Comparison of ENCODE assay signal across 11 cellular contexts in genomic region chr15:28848521-28848920, GRCh38. TPM values are rescaled to one million over a fixed set of nuclear protein-coding genes. Genes with fewer than 3 reads are reported as not detected.
A peak's percentile ranks its signal among the peaks of the same experiment; 100 is the strongest.
DNase-seq lines count a peak whose midpoint lies in the region; ATAC-seq and TF ChIP-seq lines count a peak whose summit lies in the region.
"Not testable (repeated sequence)": the region's sequence is repeated elsewhere in the genome, so short reads cannot be mapped to it uniquely, and the experiment has no call there.
"Had no signal": no experiment of that assay in that cellular context is flagged by ENCODE, and none has a peak within 500 bp of the region (broad histone marks: within the 10 kb centered on the region; RNA-seq: fewer than 3 reads in every experiment).

A gene with protein sequence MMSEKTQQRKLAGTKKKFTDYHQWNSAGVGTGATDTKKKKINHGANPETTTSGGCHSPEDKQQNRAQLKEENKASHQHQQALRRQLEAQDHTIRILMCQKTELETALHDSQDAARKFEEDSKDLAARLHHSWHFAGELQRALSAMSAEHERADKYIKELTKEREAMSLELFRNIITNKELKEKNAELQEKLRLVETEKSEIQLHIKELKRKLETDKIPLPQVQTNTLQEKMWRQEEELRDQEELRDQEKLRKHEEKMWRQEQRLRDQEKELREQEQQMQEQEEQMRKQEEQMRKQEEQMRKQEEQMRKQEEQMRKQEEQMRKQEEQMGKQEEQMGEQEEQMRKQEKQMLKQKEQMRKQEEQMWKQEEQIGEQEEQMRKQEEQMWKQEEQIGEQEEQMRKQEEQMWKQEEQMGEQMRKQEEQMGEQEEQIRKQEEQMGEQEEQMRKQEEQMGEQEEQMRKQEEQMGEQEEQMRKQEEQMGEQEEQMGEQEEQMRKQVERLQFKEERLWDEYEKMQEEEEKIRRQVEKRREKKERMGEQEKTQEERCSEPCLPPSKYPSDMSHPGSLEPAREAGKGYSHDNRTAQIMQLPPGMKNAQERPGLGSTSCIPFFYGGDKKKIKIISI (minus strand): TSS chr15:28848644. CDS start chr15:28848549, 95 bp downstream.

- not testable (repeated sequence) for H2AK5ac ChIP-seq in mesendoderm (ENCODE audit: low read length)

- ATAC-seq in activated CD4-positive, alpha-beta T cell treated with anti-CD3 and anti-CD28 coated beads for 36 hours, result peak; percentile 23

- 59 to 62% methylated on average over 12 to 13 of the region's 13 CpGs for WGBS in GM23248 (ENCODE audit: low coverage in 1 of 2, low lambda C conversion rate in 2 of 2, missing lambda C conversion rate in 2 of 2), 2 experiments
- WGBS in endodermal cell (ENCODE audit: insufficient coverage in 1 of 2, insufficient read length in 1 of 2), 2 experiments, result 94 to 100% methylated on average over 2 to 11 of the region's 13 CpGs
- WGBS in mesendoderm (ENCODE audit: extremely low coverage, insufficient coverage, low lambda C conversion rate), result 100% methylated on average over 1 of the region's 13 CpGs
- WGBS in testis, 2 donors, result 72 to 81% methylated on average over 13 of the region's 13 CpGs

- H4K8ac ChIP-seq in mesendoderm (ENCODE audit: low read depth, low read length), result not testable (repeated sequence)

- not testable (repeated sequence) for H2AFZ ChIP-seq in GM23248

- not testable (repeated sequence) for TF ChIP-seq CTCF in endodermal cell (conservative IDR thresholded peaks at IDR 0.05); testis (IDR thresholded peaks at IDR 0.05)

- H2BK120ac ChIP-seq in mesendoderm (ENCODE audit: low read depth, low read length), result not testable (repeated sequence)

- not testable (repeated sequence) for H3K36me3 ChIP-seq in CD4-positive, alpha-beta memory T cell (ENCODE audit: insufficient read depth, low read length); GM23248 (ENCODE audit: low read depth); endodermal cell (ENCODE audit: control insufficient read depth, insufficient read depth, low read length); mesendoderm (ENCODE audit: control insufficient read depth, insufficient read depth, low read length); testis (ENCODE audit: low read depth, missing control alignments)

- POLR2A ChIA-PET in CD4-positive, alpha-beta memory T cell (lab: Charles Lee; ENCODE audit: partially characterized antibody); activated CD4-positive, alpha-beta T cell treated with anti-CD3 and anti-CD28 coated beads for 36 hours (lab: Charles Lee): not testable (repeated sequence)

- not testable (repeated sequence) for H4K20me1 ChIP-seq in GM23248 (ENCODE audit: insufficient read depth)

- DNase-seq in CD4-positive, alpha-beta memory T cell, result not testable (repeated sequence)
- DNase-seq in GM23248, result peak; percentile 9
- peak; percentile 54 for DNase-seq in NAMALWA (ENCODE audit: low spot score)
- peak; percentile 49 for DNase-seq in activated CD4-positive, alpha-beta T cell treated with anti-CD3 and anti-CD28 coated beads for 36 hours
- peak; percentile 7 for DNase-seq in activated CD8-positive, alpha-beta memory T cell treated with anti-CD3 and anti-CD28 coated beads for 24 hours
- DNase-seq in endodermal cell, result peak; percentile 55
- peak; percentile 41 for DNase-seq in mesendoderm
- DNase-seq in testis, result peak; percentile 40

- not testable (repeated sequence) for H3K4ac ChIP-seq in mesendoderm (ENCODE audit: low read depth, low read length)

- H3K56ac ChIP-seq in mesendoderm (ENCODE audit: low read length), result not testable (repeated sequence)

- CTCF ChIA-PET in CD4-positive, alpha-beta memory T cell (lab: Charles Lee; ENCODE audit: partially characterized antibody); activated CD4-positive, alpha-beta T cell treated with anti-CD3 and anti-CD28 coated beads for 36 hours (lab: Charles Lee): not testable (repeated sequence)

- not testable (repeated sequence) for H3K4me3 Mint-ChIP-seq in CD4-positive, alpha-beta memory T cell; activated CD4-positive, alpha-beta T cell treated with anti-CD3 and anti-CD28 coated beads for 36 hours; endodermal cell

- H3K4me3 ChIP-seq in CD4-positive, alpha-beta memory T cell (ENCODE audit: low read length in 2 of 2); GM23248; endodermal cell (ENCODE audit: low read length); mesendoderm (ENCODE audit: low read length); testis: not testable (repeated sequence)

- H3K4me1 ChIP-seq in CD4-positive, alpha-beta memory T cell (ENCODE audit: insufficient read depth, low read length); GM23248 (ENCODE audit: insufficient read depth); endodermal cell (ENCODE audit: control insufficient read depth, insufficient read depth, low read length); mesendoderm (ENCODE audit: control insufficient read depth, low read depth, low read length); testis: not testable (repeated sequence)

- not testable (repeated sequence) for H3K4me2 ChIP-seq in GM23248 (ENCODE audit: unreplicated experiment); mesendoderm (ENCODE audit: low read length)

- not testable (repeated sequence) for H3K79me1 ChIP-seq in mesendoderm (ENCODE audit: low read length)

- H3K27me3 Mint-ChIP-seq in CD4-positive, alpha-beta memory T cell; activated CD4-positive, alpha-beta T cell treated with anti-CD3 and anti-CD28 coated beads for 36 hours: not testable (repeated sequence)
- peaks cover 32% of the 10 kb centered on the region for H3K27me3 Mint-ChIP-seq in endodermal cell (ENCODE audit: insufficient read depth)

- not testable (repeated sequence) for H3K27ac ChIP-seq in CD4-positive, alpha-beta memory T cell (ENCODE audit: low read depth, low read length); GM23248; endodermal cell (ENCODE audit: low read depth, low read length); mesendoderm (ENCODE audit: low read depth, low read length); testis

- not testable (repeated sequence) for H3K9me3 ChIP-seq in CD4-positive, alpha-beta memory T cell (ENCODE audit: control insufficient read depth in 1 of 2, low read length in 2 of 2); GM23248 (ENCODE audit: low read depth); endodermal cell (ENCODE audit: control insufficient read depth, low read length); testis

- not testable (repeated sequence) for H3F3A ChIP-seq in GM23248 (ENCODE audit: insufficient read depth)

- not testable (repeated sequence) for H3K79me2 ChIP-seq in GM23248 (ENCODE audit: insufficient read depth); mesendoderm (ENCODE audit: control insufficient read depth, insufficient read depth, low read length)

- H3K23ac ChIP-seq in mesendoderm (ENCODE audit: low read length), result not testable (repeated sequence)

- not testable (repeated sequence) for H3K36me3 Mint-ChIP-seq in CD4-positive, alpha-beta memory T cell; activated CD4-positive, alpha-beta T cell treated with anti-CD3 and anti-CD28 coated beads for 36 hours (ENCODE audit: low read depth)
- H3K36me3 Mint-ChIP-seq in endodermal cell (ENCODE audit: low read depth), result peaks cover 12% of the 10 kb centered on the region

- not testable (repeated sequence) for H2BK5ac ChIP-seq in mesendoderm (ENCODE audit: low read length)

- not testable (repeated sequence) for H3K4me1 Mint-ChIP-seq in CD4-positive, alpha-beta memory T cell; activated CD4-positive, alpha-beta T cell treated with anti-CD3 and anti-CD28 coated beads for 36 hours
- peaks cover 14% of the 10 kb centered on the region for H3K4me1 Mint-ChIP-seq in endodermal cell

- intact Hi-C loops in CD4-positive, alpha-beta memory T cell (cut with micrococcal nuclease); activated CD4-positive, alpha-beta T cell treated with anti-CD3 and anti-CD28 coated beads for 36 hours (cut with DNase I, micrococcal nuclease); testis (cut with DNase I; ENCODE audit: low total_unique reads): not testable (repeated sequence)

- peak within 1 kb of the TSS in 4 of 7 donors; percentile 13 to 59 (median 28) for H3K27ac Mint-ChIP-seq in CD4-positive, alpha-beta memory T cell
- H3K27ac Mint-ChIP-seq in activated CD4-positive, alpha-beta T cell treated with anti-CD3 and anti-CD28 coated beads for 36 hours; endodermal cell: not testable (repeated sequence)

- not testable (repeated sequence) for H3K9ac ChIP-seq in GM23248; endodermal cell (ENCODE audit: extremely low read depth, low read length, poor library complexity, severe bottlenecking); mesendoderm (ENCODE audit: low read length)

- in situ Hi-C loops in GM23248 (cut with MboI), result not testable (repeated sequence)

- not testable (repeated sequence) for H3K9me2 ChIP-seq in GM23248 (ENCODE audit: insufficient read depth)

- H2BK15ac ChIP-seq in mesendoderm (replicated peaks; ENCODE audit: low read depth), result not testable (repeated sequence)

- H3K9me3 Mint-ChIP-seq in CD4-positive, alpha-beta memory T cell; activated CD4-positive, alpha-beta T cell treated with anti-CD3 and anti-CD28 coated beads for 36 hours (ENCODE audit: low read depth): not testable (repeated sequence)
- H3K9me3 Mint-ChIP-seq in endodermal cell, result peaks cover 15% of the 10 kb centered on the region

- H4K5ac ChIP-seq in mesendoderm (ENCODE audit: low read length), result not testable (repeated sequence)

- not testable (repeated sequence) for TF ChIP-seq POLR2A in testis (IDR thresholded peaks at IDR 0.05)

- H3K18ac ChIP-seq in mesendoderm (ENCODE audit: low read length), result not testable (repeated sequence)

- H3K27me3 ChIP-seq in CD4-positive, alpha-beta memory T cell (ENCODE audit: insufficient read depth, low read length); GM23248 (replicated peaks; ENCODE audit: insufficient read depth); mesendoderm (ENCODE audit: insufficient read depth, low read length, poor library complexity); testis: not testable (repeated sequence)
- peaks cover 18% of the 10 kb centered on the region for H3K27me3 ChIP-seq in endodermal cell (ENCODE audit: control insufficient read depth, insufficient read depth, low read length, poor library complexity, severe bottlenecking)

RNA-seq across cellular contexts. Expression of the gene that starts here (rescaled TPM):
- not detected for total RNA-seq in CD4-positive, alpha-beta memory T cell
- polyA plus RNA-seq in CD4-positive, alpha-beta memory T cell, result not detected
- not detected in 2 replicates for total RNA-seq in GM23248 (2014; rRNA removed; shearing (Covaris generic))
- polyA plus RNA-seq in GM23248 (2016; fragmentation: Nextera tagmentation; extraction: Ambion mirVana) (not detected in 2 replicates), testis (ENCODE audit: insufficient read depth, low read depth, low replicate concordance) (15.7 TPM)
- total RNA-seq in activated CD4-positive, alpha-beta T cell treated with anti-CD3 and anti-CD28 coated beads for 36 hours, result not detected
- total RNA-seq in endodermal cell (under 1 TPM in 1 of 2 donors, not detected in 1; 0.15 TPM), testis (10 to 100 TPM in 1 of 2 donors, 1 to 10 TPM in 1; 4.3 to 13.6 TPM)
- polyA plus RNA-seq in endodermal cell (2013, experiment 1 of 2), result not detected
- polyA plus RNA-seq in endodermal cell (2013, experiment 2 of 2), result not detected
- polyA plus RNA-seq in mesendoderm (2013, experiment 1 of 2), result not detected
- not detected for polyA plus RNA-seq in mesendoderm (2013, experiment 2 of 2)
- total RNA-seq: Peyer's patch, SJSA1 had no signal
- polyA plus RNA-seq: IgD-negative memory B cell had no signal

Comparison
In these comparisons a context has a peak if more than half of its experiments do, and no peak if none do; other contexts are left out.
1. RNA of the gene that starts here (polyA plus RNA-seq): 15.7 TPM in testis (single experiment); not detected in CD4-positive, alpha-beta memory T cell and not detected in GM23248; every median in the first group is over 10 times any median in the second.
2. Peak in DNase-seq in GM23248; RNA of the gene not detected or under 1 TPM.
3. Peak in DNase-seq and ATAC-seq in activated CD4-positive, alpha-beta T cell treated with anti-CD3 and anti-CD28 coated beads for 36 hours; RNA of the gene not detected or under 1 TPM.
4. Peak in DNase-seq in endodermal cell; RNA of the gene not detected or under 1 TPM.